ENCODE assay signal across 19 cellular contexts in the genomic region with DNA sequence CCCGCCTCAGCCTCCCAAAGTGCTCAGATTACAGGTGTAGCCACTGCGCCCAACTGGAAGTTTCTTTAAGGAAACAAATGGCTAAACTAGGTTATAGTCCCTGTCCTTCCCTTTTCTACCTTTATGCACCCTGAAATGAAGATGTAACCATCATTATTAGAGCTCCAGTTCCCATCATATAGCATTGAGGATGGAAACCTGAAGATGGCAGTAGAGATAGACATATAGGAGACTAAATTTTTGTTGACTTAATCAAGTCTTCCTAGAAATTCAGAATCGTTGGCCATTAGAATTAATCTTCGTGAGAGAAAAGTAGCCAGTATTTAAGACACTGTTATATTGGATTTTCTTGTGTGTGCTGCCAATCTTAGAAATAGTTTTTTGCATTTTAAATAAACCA.
DNase-seq lines count a peak whose midpoint lies in the region; ATAC-seq and TF ChIP-seq lines count a peak whose summit lies in the region.
"Had no signal": no experiment of that assay in that cellular context is flagged by ENCODE, and none has a peak within 500 bp of the region (broad histone marks: within the 10 kb centered on the region; RNA-seq: fewer than 3 reads in every experiment).

No MANE protein-coding gene starts in this region.

- WGBS in H9 (ENCODE audit: extremely low coverage, insufficient read length, low lambda C conversion rate): no CpG with 5 or more reads among the region's 4 CpGs

- H2BK120ac ChIP-seq in H9 (ENCODE audit: low read depth, low read length, poor library complexity, severe bottlenecking): no peak overlapping the region

- no peak overlapping the region for H3K4ac ChIP-seq in H9 (ENCODE audit: low read depth, low read length)

- no peaks in the 10 kb centered on the region for H3K9me3 ChIP-seq in H9 (ENCODE audit: control insufficient read depth, low read depth, low read length)
- H3K9me3 ChIP-seq in MM.1S (replicated peaks; ENCODE audit: insufficient read depth, low read length): no peaks in the 10 kb centered on the region
- H3K9me3 ChIP-seq: colonic mucosa had no signal

- H2BK15ac ChIP-seq in H9 (ENCODE audit: low read depth, low read length): no peak overlapping the region

- H3K27me3 ChIP-seq in H9 (ENCODE audit: insufficient read depth, low read length) (no peaks in the 10 kb centered on the region), MM.1S (replicated peaks; ENCODE audit: insufficient read depth, low read length) (no peaks in the 10 kb centered on the region)
- H3K27me3 ChIP-seq: brain microvascular endothelial cell, colonic mucosa had no signal

- H3K23me2 ChIP-seq in H9 (ENCODE audit: insufficient read length, low read depth, low read length, poor library complexity, severe bottlenecking): no peaks in the 10 kb centered on the region

- TF ChIP-seq CTCF in H9 (conservative IDR thresholded peaks at IDR 0.05) (peak; percentile 59), MM.1S (IDR thresholded peaks at IDR 0.05; ENCODE audit: low read length) (0 out of 2 replicates have a peak, but pooled peaks have one; percentile 4), RWPE1 (conservative IDR thresholded peaks at IDR 0.05; ENCODE audit: low read depth) (no peak), Calu3 (IDR thresholded peaks at IDR 0.05; ENCODE audit: unreplicated experiment) (no peak)

- H2AFZ ChIP-seq in H9 (ENCODE audit: low read length) (no peak overlapping the region), MM.1S (ENCODE audit: low read length) (no peak overlapping the region)

- H3F3A ChIP-seq in MM.1S (ENCODE audit: insufficient read depth, low read length): no peaks in the 10 kb centered on the region

- no peaks in the 10 kb centered on the region for H3K36me3 Mint-ChIP-seq in H9 (ENCODE audit: insufficient read depth in 1 of 3, low read depth in 3 of 3)
- H3K36me3 Mint-ChIP-seq in Calu3 (ENCODE audit: insufficient read depth, unreplicated experiment): no peaks in the 10 kb centered on the region
- H3K36me3 Mint-ChIP-seq: CD8-positive, alpha-beta T cell; naive thymus-derived CD4-positive, alpha-beta T cell had no signal

- no peak overlapping the region for H4K5ac ChIP-seq in H9 (ENCODE audit: insufficient read length, low read depth, low read length)

- H3K27ac Mint-ChIP-seq in H9 (no peak overlapping the region), Calu3 (ENCODE audit: unreplicated experiment) (no peak overlapping the region)
- H3K27ac Mint-ChIP-seq: activated CD4-positive, alpha-beta memory T cell treated with anti-CD3 and anti-CD28 coated beads, Interleukin-2, amount 10 ng/mL, durations not matched to agents 7 days and 5 days; CD8-positive, alpha-beta T cell; naive thymus-derived CD4-positive, alpha-beta T cell had no signal

- H3K18ac ChIP-seq in H9 (ENCODE audit: insufficient read length, low read depth, low read length): no peak overlapping the region

- no peak overlapping the region for H3K4me2 ChIP-seq in H9 (ENCODE audit: insufficient read depth, insufficient read length, low read length)
- H3K4me2 ChIP-seq in MM.1S (ENCODE audit: low read depth, low read length): no peak overlapping the region
- H3K4me2 ChIP-seq: SK-N-SH had no signal

- H3K9ac ChIP-seq in H9 (ENCODE audit: extremely low read depth, insufficient read length, low read length) (no peak overlapping the region), MM.1S (ENCODE audit: low read length) (no peak overlapping the region)
- H3K9ac ChIP-seq: SK-N-SH had no signal

- no peak overlapping the region for H3K14ac ChIP-seq in H9 (ENCODE audit: insufficient read depth, low read length)

- CTCF ChIA-PET in RWPE1 (lab: Yijun Ruan, JAX): interaction anchor here (0.5 kb wide), 1 partner anchor 408 kb away, joined by 3 read pairs; no protein-coding TSS in a partner anchor
- CTCF ChIA-PET in Calu3 (lab: Charles Lee): no interaction called here

- no peak overlapping the region for H4K91ac ChIP-seq in H9 (ENCODE audit: insufficient read length, low read depth, low read length)

- H3K4me1 Mint-ChIP-seq in H9: no peaks in the 10 kb centered on the region
- H3K4me1 Mint-ChIP-seq in Calu3 (ENCODE audit: low read depth, unreplicated experiment): no peaks in the 10 kb centered on the region
- H3K4me1 Mint-ChIP-seq: activated CD4-positive, alpha-beta memory T cell treated with anti-CD3 and anti-CD28 coated beads, Interleukin-2, amount 10 ng/mL, durations not matched to agents 7 days and 5 days; naive thymus-derived CD4-positive, alpha-beta T cell had no signal

- H3K36me3 ChIP-seq in MM.1S (replicated peaks; ENCODE audit: insufficient read depth, low read length): no peaks in the 10 kb centered on the region
- H3K36me3 ChIP-seq: brain microvascular endothelial cell, colonic mucosa had no signal

- H3K9me2 ChIP-seq in MM.1S (replicated peaks; ENCODE audit: insufficient read depth, low read length): no peaks in the 10 kb centered on the region
- H3K9me2 ChIP-seq: SK-N-SH had no signal

- no TSS peak for BruUV-seq in Calu3 (replicated peaks; lab: Mats Ljungman, UMichigan)

- no peak overlapping the region for H3K4me3 Mint-ChIP-seq in H9
- no peak overlapping the region for H3K4me3 Mint-ChIP-seq in Calu3 (ENCODE audit: low read depth, unreplicated experiment)
- H3K4me3 Mint-ChIP-seq: activated CD4-positive, alpha-beta memory T cell treated with anti-CD3 and anti-CD28 coated beads, Interleukin-2, amount 10 ng/mL, durations not matched to agents 7 days and 5 days; CD8-positive, alpha-beta T cell; naive thymus-derived CD4-positive, alpha-beta T cell had no signal

- H4K20me1 ChIP-seq in H9 (ENCODE audit: control insufficient read depth, insufficient read depth, insufficient read length): no peaks in the 10 kb centered on the region
- no peaks in the 10 kb centered on the region for H4K20me1 ChIP-seq in MM.1S (ENCODE audit: insufficient read depth, low read length)

- H2BK20ac ChIP-seq in H9 (ENCODE audit: low read depth, low read length, poor library complexity, severe bottlenecking): no peak overlapping the region

- H2BK12ac ChIP-seq in H9 (ENCODE audit: insufficient read length, low read depth, low read length): no peak overlapping the region

- H3K79me2 ChIP-seq in H9 (ENCODE audit: insufficient read depth, low read length) (no peaks in the 10 kb centered on the region), MM.1S (ENCODE audit: low read length) (no peaks in the 10 kb centered on the region)

- intact Hi-C loops in Calu3 (cut with micrococcal nuclease; ENCODE audit: unreplicated experiment): no loop called here

- no peaks in the 10 kb centered on the region for H3K79me1 ChIP-seq in H9 (ENCODE audit: insufficient read depth, low read depth, low read length, poor library complexity, severe bottlenecking)

- H3K23ac ChIP-seq in H9 (ENCODE audit: insufficient read length, low read depth, low read length): no peak overlapping the region

- no peak overlapping the region for H3K4me3 ChIP-seq in MM.1S (ENCODE audit: low read length)
- H3K4me3 ChIP-seq: colonic mucosa had no signal

- H3K27ac ChIP-seq in H9 (ENCODE audit: insufficient read length, low read depth, low read length) (no peak overlapping the region), MM.1S (ENCODE audit: low read length) (no peak overlapping the region), RWPE1 (no peak overlapping the region)
- H3K27ac ChIP-seq: brain microvascular endothelial cell, colonic mucosa had no signal

- H3K27me3 Mint-ChIP-seq in H9 (ENCODE audit: low read depth) (no peaks in the 10 kb centered on the region), Calu3 (ENCODE audit: unreplicated experiment) (no peaks in the 10 kb centered on the region)
- H3K27me3 Mint-ChIP-seq: activated CD4-positive, alpha-beta memory T cell treated with anti-CD3 and anti-CD28 coated beads, Interleukin-2, amount 10 ng/mL, durations not matched to agents 7 days and 5 days; naive thymus-derived CD4-positive, alpha-beta T cell had no signal

- H2AK5ac ChIP-seq in H9 (ENCODE audit: insufficient read length, low read length): no peak overlapping the region

- H3K4me1 ChIP-seq in H9 (ENCODE audit: insufficient read depth, low read length) (no peaks in the 10 kb centered on the region), MM.1S (ENCODE audit: low read length) (no peaks in the 10 kb centered on the region)
- H3K4me1 ChIP-seq: colonic mucosa had no signal

- ATAC-seq in GM18868 (IDR thresholded peaks at IDR 0.05; ENCODE audit: unreplicated experiment): no peak
- ATAC-seq: CD8-positive, alpha-beta T cell; naive thymus-derived CD4-positive, alpha-beta T cell had no signal

- H3K9me3 Mint-ChIP-seq in H9 (no peaks in the 10 kb centered on the region), Calu3 (ENCODE audit: low read depth, unreplicated experiment) (peaks cover 3% of the 10 kb centered on the region)

- H3T11ph ChIP-seq in H9 (ENCODE audit: low read length): no peak overlapping the region

- H4K8ac ChIP-seq in H9 (replicated peaks; ENCODE audit: insufficient read length, low read depth, low read length): no peak overlapping the region

- no peak overlapping the region for H2BK5ac ChIP-seq in H9 (ENCODE audit: insufficient read length, low read length)

- POLR2A ChIA-PET in RWPE1 (lab: Yijun Ruan, JAX; ENCODE audit: low non-redundant PET): no interaction called here

- no peak for DNase-seq in H9
- no peak for DNase-seq in MM.1S
- DNase-seq in RWPE1 (ENCODE audit: low spot score): peak; percentile 10
- DNase-seq in iPS-NIHi11 (ENCODE audit: low spot score): peak; percentile 8
- DNase-seq in NCI-H345 (lab: John Stamatoyannopoulos, UW): no peak
- DNase-seq in NCI-H774 (lab: John Stamatoyannopoulos, UW): no peak
- DNase-seq in Calu3: no peak
- DNase-seq: activated CD4-positive, alpha-beta memory T cell treated with anti-CD3 and anti-CD28 coated beads, Interleukin-2, amount 10 ng/mL, durations not matched to agents 7 days and 5 days; activated effector memory CD4-positive, alpha-beta T cell treated with anti-CD3 and anti-CD28 coated beads, Interleukin-2, amount 50 U/mL, for 16 hours; brain microvascular endothelial cell; CD8-positive, alpha-beta T cell; colonic mucosa; DND-41; naive thymus-derived CD4-positive, alpha-beta T cell; NCI-H1436 treated with DMSO at 0.1 percent for 48 hours; SK-N-SH; stimulated activated CD4-positive, alpha-beta T cell treated with anti-CD3 and anti-CD28 coated beads, Interleukin-4, amount 100 ng/mL, for 4 hours; trophoblast cell had no signal

- H3K56ac ChIP-seq in H9 (ENCODE audit: insufficient read length, low read depth, low read length): no peak overlapping the region

Comparison
In these comparisons a context has a peak if more than half of its experiments do, and no peak if none do; other contexts are left out.
1. DNase-seq: peak in RWPE1 (single experiment) and iPS-NIHi11 (single experiment); none in H9 (single experiment), MM.1S (single experiment), NCI-H345 (single experiment), NCI-H774 (single experiment) and Calu3 (single experiment).
2. CTCF ChIP-seq: peak in H9 (single experiment) and MM.1S (single experiment); none in RWPE1 (single experiment) and Calu3 (single experiment).